In the genomic region with DNA sequence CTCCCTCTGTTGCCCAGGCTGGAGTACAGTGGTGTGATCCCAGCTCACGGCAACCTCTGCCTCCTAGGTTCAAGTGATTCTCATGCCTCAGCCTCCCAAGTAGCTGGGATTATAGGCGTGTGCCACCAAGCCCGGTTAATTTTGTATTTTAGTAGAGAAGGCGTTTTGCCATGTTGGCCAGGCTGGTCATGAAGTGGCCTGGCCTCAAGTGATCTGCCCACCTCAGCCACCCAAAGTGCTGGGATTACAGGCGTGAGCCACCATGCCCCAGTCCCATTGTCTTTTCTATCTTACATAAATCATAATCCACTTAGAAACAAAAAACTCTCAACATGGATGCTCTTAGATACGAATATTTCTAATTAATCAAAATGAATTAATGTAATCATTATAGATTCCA, we compare ENCODE assay signal across 10 cellular contexts. TPM values are rescaled to one million over a fixed set of nuclear protein-coding genes. Genes with fewer than 3 reads are reported as not detected.
DNase-seq lines count a peak whose midpoint lies in the region; ATAC-seq and TF ChIP-seq lines count a peak whose summit lies in the region.
"Not testable (repeated sequence)": the region's sequence is repeated elsewhere in the genome, so short reads cannot be mapped to it uniquely, and the experiment has no call there.
"Had no signal": no experiment of that assay in that cellular context is flagged by ENCODE, and none has a peak within 500 bp of the region (broad histone marks: within the 10 kb centered on the region; RNA-seq: fewer than 3 reads in every experiment).

No MANE protein-coding gene starts in this region.

- H3K27me3 ChIP-seq in BLaER1 treated with 17β-estradiol and CSF1 and Interleukin-3, amounts not matched to agents 10 nM and 100 nM; right lobe of liver; gastrocnemius medialis; subcutaneous abdominal adipose tissue (ENCODE audit: control insufficient read depth in 5 of 5, insufficient read depth in 4 of 5, low read length in 5 of 5): not testable (repeated sequence)

- not testable (repeated sequence) for DNase-seq in MCF 10A (ENCODE audit: unreplicated experiment); glutamatergic neuron; right lobe of liver; neural crest cell (ENCODE audit: low read depth, low spot score); gastrocnemius medialis

- not testable (repeated sequence) for H3K27me3 Mint-ChIP-seq in MCF 10A (ENCODE audit: insufficient read depth, unreplicated experiment); glutamatergic neuron (ENCODE audit: unreplicated experiment); neural crest cell (ENCODE audit: low read depth)

- intact Hi-C loops in MCF 10A (cut with micrococcal nuclease) (loop anchor here (5.0 kb wide), 2 partner anchors 33 to 577 kb away; a partner anchor contains a TSS), gastrocnemius medialis (cut with DNase I; ENCODE audit: low total_unique reads) (loop anchor here (5.0 to 10.0 kb wide), 3 partner anchors 123 to 190 kb away; a partner anchor contains a TSS)
- intact Hi-C loops in right lobe of liver (cut with DNase I) = not testable (repeated sequence)

- H3K4me2 ChIP-seq in BLaER1 treated with 17β-estradiol and CSF1 and Interleukin-3, amounts not matched to agents 10 nM and 100 nM = peak overlapping the region in 7 of 11 experiments; percentile 74 to 93 (median 86); a peak in 12 of 22 replicates

- H3K9ac ChIP-seq in BLaER1 treated with 17β-estradiol and CSF1 and Interleukin-3, amounts not matched to agents 10 nM and 100 nM = not testable (repeated sequence)
- peak overlapping the region in 1 of 5 donors; percentile 78 for H3K9ac ChIP-seq in subcutaneous abdominal adipose tissue (ENCODE audit: low read length in 5 of 5)

- H3K36me3 ChIP-seq in BLaER1 treated with 17β-estradiol and CSF1 and Interleukin-3, amounts not matched to agents 10 nM and 100 nM = peaks cover 15 to 63% (median 36%) of the 10 kb centered on the region in 11 experiments
- H3K36me3 ChIP-seq in right lobe of liver (peaks cover 0 to 26% (median 9%) of the 10 kb centered on the region in 4 donors), subcutaneous abdominal adipose tissue (ENCODE audit: control insufficient read depth in 5 of 5, insufficient read depth in 5 of 5, low read length in 5 of 5) (peaks cover 9 to 25% (median 13%) of the 10 kb centered on the region in 5 donors)
- H3K36me3 ChIP-seq in gastrocnemius medialis = not testable (repeated sequence)

- TF ChIP-seq POLR2A in right lobe of liver (IDR thresholded peaks at IDR 0.05); gastrocnemius medialis (IDR thresholded peaks at IDR 0.05): not testable (repeated sequence)

- H3K4me3 ChIP-seq in BLaER1 treated with 17β-estradiol and CSF1 and Interleukin-3, amounts not matched to agents 10 nM and 100 nM; subcutaneous abdominal adipose tissue (ENCODE audit: low read depth in 1 of 5, low read length in 5 of 5): not testable (repeated sequence)
- peak overlapping the region in 2 of 3 donors; percentile 86 to 98 for H3K4me3 ChIP-seq in right lobe of liver
- peak overlapping the region in 1 of 4 donors; percentile 28 for H3K4me3 ChIP-seq in gastrocnemius medialis

- 24% methylated on average over 4 of the region's 6 CpGs for WGBS in right lobe of liver (ENCODE audit: insufficient coverage, low coverage, low lambda C conversion rate, missing lambda C conversion rate)

- ATAC-seq in right lobe of liver, gastrocnemius medialis: not testable (repeated sequence)

- H4K20me1 ChIP-seq in BLaER1 treated with 17β-estradiol and CSF1 and Interleukin-3, amounts not matched to agents 10 nM and 100 nM = not testable (repeated sequence)

- H3K27ac Mint-ChIP-seq in MCF 10A (ENCODE audit: low read depth, unreplicated experiment) = peak overlapping the region; percentile 61
- H3K27ac Mint-ChIP-seq in glutamatergic neuron (ENCODE audit: unreplicated experiment); neural crest cell (ENCODE audit: unreplicated experiment): not testable (repeated sequence)

- not testable (repeated sequence) for H3K27ac ChIP-seq in BLaER1 treated with 17β-estradiol and CSF1 and Interleukin-3, amounts not matched to agents 10 nM and 100 nM
- H3K27ac ChIP-seq in VCaP (peak overlapping the region; percentile 98; the same call in 1 of the 2 replicates), right lobe of liver (peak overlapping the region; percentile 83 to 96 (median 95)), gastrocnemius medialis (peak overlapping the region; percentile 68 to 98 (median 96)), subcutaneous abdominal adipose tissue (ENCODE audit: low read depth, low read length) (peak overlapping the region; percentile 79)

- H3K9me3 ChIP-seq in BLaER1 treated with 17β-estradiol and CSF1 and Interleukin-3, amounts not matched to agents 10 nM and 100 nM (replicated peaks in 1 of 11); right lobe of liver; gastrocnemius medialis; subcutaneous abdominal adipose tissue (ENCODE audit: control insufficient read depth in 5 of 5, low read length in 5 of 5): not testable (repeated sequence)

- POLR2A ChIA-PET in MCF 10A (lab: Yijun Ruan, JAX) = interaction anchor here (0.6 to 1.0 kb wide), 2 partner anchors 34 to 529 kb away, joined by 4 to 5 read pairs; a partner anchor contains a TSS

- not testable (repeated sequence) for TF ChIP-seq CTCF in VCaP (conservative IDR thresholded peaks at IDR 0.05); MCF 10A (IDR thresholded peaks at IDR 0.05; ENCODE audit: unreplicated experiment); glutamatergic neuron (IDR thresholded peaks at IDR 0.05; ENCODE audit: partially characterized antibody, unreplicated experiment); right lobe of liver (IDR thresholded peaks at IDR 0.05); neural crest cell (conservative IDR thresholded peaks at IDR 0.05); gastrocnemius medialis (IDR thresholded peaks at IDR 0.05 in 4 of 5, conservative IDR thresholded peaks at IDR 0.05 in 1 of 5)

- peaks cover 15% of the 10 kb centered on the region for H3K4me1 Mint-ChIP-seq in MCF 10A (ENCODE audit: insufficient read depth, unreplicated experiment)
- peaks cover 14% of the 10 kb centered on the region for H3K4me1 Mint-ChIP-seq in glutamatergic neuron (ENCODE audit: low read depth, unreplicated experiment)
- H3K4me1 Mint-ChIP-seq in neural crest cell = peaks cover 41% of the 10 kb centered on the region

- CTCF ChIA-PET in MCF 10A (lab: Yijun Ruan, JAX) = not testable (repeated sequence)

- not testable (repeated sequence) for H3K9me3 Mint-ChIP-seq in MCF 10A (ENCODE audit: unreplicated experiment); glutamatergic neuron (ENCODE audit: unreplicated experiment); neural crest cell

- BruUV-seq in MCF 10A (replicated peaks; lab: Mats Ljungman, UMichigan) = not testable (repeated sequence)

- in situ Hi-C loops in gastrocnemius medialis (cut with MboI; ENCODE audit: low sequenced_read_pairs in 4 of 4) = not testable (repeated sequence)

- not testable (repeated sequence) for H3K4me3 Mint-ChIP-seq in MCF 10A (ENCODE audit: unreplicated experiment)
- H3K4me3 Mint-ChIP-seq in glutamatergic neuron (ENCODE audit: unreplicated experiment) = peak overlapping the region; percentile 64
- peak overlapping the region; percentile 59 for H3K4me3 Mint-ChIP-seq in neural crest cell

- peaks cover 46% of the 10 kb centered on the region for H3K36me3 Mint-ChIP-seq in MCF 10A (ENCODE audit: insufficient read depth, unreplicated experiment)
- not testable (repeated sequence) for H3K36me3 Mint-ChIP-seq in glutamatergic neuron (ENCODE audit: unreplicated experiment); neural crest cell (ENCODE audit: low read depth)

- H3K4me1 ChIP-seq in BLaER1 treated with 17β-estradiol and CSF1 and Interleukin-3, amounts not matched to agents 10 nM and 100 nM = peaks cover 35 to 66% (median 57%) of the 10 kb centered on the region in 10 experiments
- H3K4me1 ChIP-seq in right lobe of liver (peaks cover 0 to 46% (median 12%) of the 10 kb centered on the region in 4 donors), gastrocnemius medialis (peaks cover 46 to 51% of the 10 kb centered on the region in 2 donors), subcutaneous abdominal adipose tissue (ENCODE audit: control insufficient read depth in 5 of 5, insufficient read depth in 5 of 5, low read length in 5 of 5) (peaks cover 1 to 52% (median 37%) of the 10 kb centered on the region in 5 donors)

RNA-seq across cellular contexts. Expression of a gene that starts 3.8 kb away (rescaled TPM):
- 23.4 and 26.0 TPM in 2 replicates for total RNA-seq in MCF 10A (2022)
- total RNA-seq in glutamatergic neuron (ENCODE audit: unreplicated experiment) = 52.9 TPM
- 100 to 1,000 TPM; 112 to 202 (median 190) TPM for total RNA-seq in right lobe of liver
- 19.3 and 22.3 TPM in 2 replicates for total RNA-seq in neural crest cell
- total RNA-seq in gastrocnemius medialis = 10 to 100 TPM; 64.8 to 96.6 (median 80.7) TPM

RNA-seq across cellular contexts. Expression of a gene that starts 3.9 kb away (rescaled TPM):
- total RNA-seq in MCF 10A (2022) = 13.0 and 15.4 TPM in 2 replicates
- total RNA-seq in glutamatergic neuron (ENCODE audit: unreplicated experiment) = 8.5 TPM
- total RNA-seq in right lobe of liver = 10 to 100 TPM in 5 of 6 experiments, 1 to 10 TPM in 1; 6.9 to 25.2 (median 14.1) TPM
- total RNA-seq in neural crest cell = 9.1 and 10.1 TPM in 2 replicates
- total RNA-seq in gastrocnemius medialis = 1 to 10 TPM; 4.2 to 9.2 (median 6.8) TPM

RNA-seq across cellular contexts. Expression of a gene that starts 25.5 kb away (rescaled TPM):
- 5.3 and 5.7 TPM in 2 replicates for total RNA-seq in MCF 10A (2022)
- 7.1 TPM for total RNA-seq in glutamatergic neuron (ENCODE audit: unreplicated experiment)
- total RNA-seq in right lobe of liver = 10 to 100 TPM in 1 of 6 experiments, 1 to 10 TPM in 5; 2.2 to 11.0 (median 3.1) TPM
- 7.9 and 9.4 TPM in 2 replicates for total RNA-seq in neural crest cell
- total RNA-seq in gastrocnemius medialis = 1 to 10 TPM in 2 of 4 donors, under 1 TPM in 2; 0.33 to 1.8 (median 1.1) TPM

RNA-seq across cellular contexts. Expression of a gene that starts 34.3 kb away (rescaled TPM):
- 14.0 and 18.8 TPM in 2 replicates for total RNA-seq in MCF 10A (2022)
- total RNA-seq in glutamatergic neuron (ENCODE audit: unreplicated experiment) = 110 TPM
- total RNA-seq in right lobe of liver = 1 to 10 TPM in 5 of 6 experiments, under 1 TPM in 1; 0.86 to 3.1 (median 2.7) TPM
- 21.7 and 25.9 TPM in 2 replicates for total RNA-seq in neural crest cell
- 1 to 10 TPM; 2.5 to 6.4 (median 5.8) TPM for total RNA-seq in gastrocnemius medialis

RNA-seq across cellular contexts. Expression of a gene that starts 51.9 kb away (rescaled TPM):
- total RNA-seq in MCF 10A (2022) (7.7 and 8.1 TPM in 2 replicates), glutamatergic neuron (ENCODE audit: unreplicated experiment) (not detected), right lobe of liver (under 1 TPM in 1 of 6 experiments, not detected in 5; 0.62 TPM), neural crest cell (not detected in 2 replicates), gastrocnemius medialis (under 1 TPM in 2 of 4 donors, not detected in 2; 0.02 to 0.07 TPM)
- total RNA-seq: B cell, LHCN-M2 had no signal
